ENCODE assay signal across 31 cellular contexts in genomic region chr3:177108648-177109047, GRCh38.
A peak's percentile ranks its signal among the peaks of the same experiment; 100 is the strongest.
DNase-seq lines count a peak whose midpoint lies in the region; ATAC-seq and TF ChIP-seq lines count a peak whose summit lies in the region.
"Had no signal": no experiment of that assay in that cellular context is flagged by ENCODE, and none has a peak within 500 bp of the region (broad histone marks: within the 10 kb centered on the region; RNA-seq: fewer than 3 reads in every experiment).

No MANE protein-coding gene starts in this region.

- H3K36me3 ChIP-seq in mammary epithelial cell (ENCODE audit: insufficient read depth, low read length) (peaks cover 1% of the 10 kb centered on the region), RWPE2 (ENCODE audit: low read depth) (peaks cover 4% of the 10 kb centered on the region; the same call in 1 of the 2 replicates), neutrophil (no peaks in the 10 kb centered on the region)
- H3K36me3 ChIP-seq: BE2C, suprapubic skin, upper lobe of right lung had no signal

- WGBS in mammary epithelial cell (ENCODE audit: low coverage, missing lambda C conversion rate) = 57% methylated on average over 2 of the region's 2 CpGs

- dilution Hi-C loops in mammary epithelial cell (cut with HindIII; ENCODE audit: low sequenced_read_pairs) = no loop called here

- peaks cover 45% of the 10 kb centered on the region for H3K4me1 Mint-ChIP-seq in MCF 10A (ENCODE audit: insufficient read depth, unreplicated experiment)

- peak; percentile 50; the same call in 1 of the 3 replicates for ATAC-seq in RWPE2 (ENCODE audit: low read depth)
- no peak for ATAC-seq in activated CD4-positive, CD25-positive, alpha-beta regulatory T cell treated with anti-CD3 and anti-CD28 coated beads, Interleukin-2, amount 50 U/mL, for 24 hours
- no peak for ATAC-seq in GM21717 (IDR thresholded peaks at IDR 0.05; ENCODE audit: unreplicated experiment)
- no peak for ATAC-seq in GM18861 (IDR thresholded peaks at IDR 0.05; ENCODE audit: unreplicated experiment)
- ATAC-seq: activated CD8-positive, alpha-beta T cell treated with anti-CD3 and anti-CD28 coated beads for 36 hours; upper lobe of right lung had no signal

- H3K9ac ChIP-seq in mammary epithelial cell (ENCODE audit: insufficient read depth, low read length) = peak overlapping the region; percentile 11
- H3K9ac ChIP-seq: GM23248 had no signal

- no TSS peak for BruUV-seq in mammary epithelial cell (replicated peaks; lab: Mats Ljungman, UMichigan)
- no TSS peak for BruUV-seq in MCF 10A (replicated peaks; lab: Mats Ljungman, UMichigan)

- peaks cover 6% of the 10 kb centered on the region for H3K36me3 Mint-ChIP-seq in MCF 10A (ENCODE audit: insufficient read depth, unreplicated experiment)

- H3K9me3 ChIP-seq in mammary epithelial cell (replicated peaks; ENCODE audit: insufficient read depth, low read length) (no peaks in the 10 kb centered on the region), RWPE2 (ENCODE audit: severe bottlenecking) (no peaks in the 10 kb centered on the region), neutrophil (no peaks in the 10 kb centered on the region)
- H3K9me3 ChIP-seq: BE2C, suprapubic skin, upper lobe of right lung had no signal

- no peak overlapping the region for H3K27ac ChIP-seq in mammary epithelial cell (ENCODE audit: insufficient read depth, low read depth, low read length)
- H3K27ac ChIP-seq in RWPE2 (ENCODE audit: poor library complexity, severe bottlenecking) = no peak overlapping the region
- peak overlapping the region; percentile 69 for H3K27ac ChIP-seq in neutrophil
- H3K27ac ChIP-seq: dorsolateral prefrontal cortex, GM23248, PC-9, suprapubic skin, upper lobe of right lung had no signal

- DNase-seq in mammary epithelial cell (no peak), MCF 10A (ENCODE audit: unreplicated experiment) (no peak), RWPE2 (ENCODE audit: low spot score) (no peak), epithelial cell of esophagus (ENCODE audit: low read depth) (peak; percentile 52)
- DNase-seq: ACHN; activated CD4-positive, CD25-positive, alpha-beta regulatory T cell treated with anti-CD3 and anti-CD28 coated beads, Interleukin-2, amount 50 U/mL, for 72 hours; activated CD8-positive, alpha-beta T cell treated with anti-CD3 and anti-CD28 coated beads for 36 hours; activated effector memory CD4-positive, alpha-beta T cell treated with Interleukin-2 at 50 U/mL for 16 hours; activated naive CD8-positive, alpha-beta T cell treated with anti-CD3 and anti-CD28 coated beads, Interleukin-2, amount 10 ng/mL, durations not matched to agents 7 days and 5 days; activated T-cell treated with anti-CD3 and anti-CD28 coated beads for 4 hours; BE2C; central memory CD4-positive, alpha-beta T cell; DMS79 treated with DMSO at 0.1 percent for 48 hours; dorsolateral prefrontal cortex; GM23248; HFFc6; MV-4-11; NCI-H2171; NCI-H524 treated with DMSO at 0.1 percent for 48 hours; NK-92 treated with Interleukin-12 subunit alpha and Interleukin-12 subunit beta, amount 100 ng/mL, for 24 hours; PC-9; SHP77 treated with DMSO at 0.1 percent for 48 hours; stimulated activated naive CD4-positive, alpha-beta T cell; SW 1271; upper lobe of right lung had no signal

- in situ Hi-C loops in mammary epithelial cell (cut with MboI; ENCODE audit: low sequenced_read_pairs in 2 of 2) = no loop called here

- CTCF ChIA-PET in mammary epithelial cell (lab: Charles Lee; ENCODE audit: low non-redundant PET) (no interaction called here), MCF 10A (lab: Yijun Ruan, JAX) (interaction anchor here (0.5 kb wide), 1 partner anchor 90 kb away, joined by 4 read pairs; no protein-coding TSS in a partner anchor)

- H3K79me2 ChIP-seq in mammary epithelial cell (ENCODE audit: insufficient read depth, low read length) = peaks cover 98% of the 10 kb centered on the region

- H3K4me2 ChIP-seq in mammary epithelial cell (ENCODE audit: insufficient read depth, low read depth, low read length) = peak overlapping the region; percentile 69
- H3K4me2 ChIP-seq: PC-9 had no signal

- intact Hi-C loops in mammary epithelial cell (cut with micrococcal nuclease) (no loop called here), MCF 10A (cut with micrococcal nuclease) (no loop called here)

- H3K27me3 ChIP-seq in mammary epithelial cell (ENCODE audit: insufficient read depth, low read length) (no peaks in the 10 kb centered on the region), RWPE2 (ENCODE audit: insufficient read depth, poor library complexity, severe bottlenecking) (no peaks in the 10 kb centered on the region), neutrophil (no peaks in the 10 kb centered on the region)
- H3K27me3 ChIP-seq: BE2C, dorsolateral prefrontal cortex, suprapubic skin, upper lobe of right lung had no signal

- TF ChIP-seq CTCF in mammary epithelial cell (conservative IDR thresholded peaks at IDR 0.05 in 1 of 2, IDR thresholded peaks at IDR 0.05 in 1 of 2; ENCODE audit: extremely low read depth in 1 of 2, insufficient read depth in 1 of 2, low read depth in 1 of 2, low read length in 2 of 2) (no peak), MCF 10A (IDR thresholded peaks at IDR 0.05; ENCODE audit: unreplicated experiment) (no peak), RWPE2 (IDR thresholded peaks at IDR 0.05; ENCODE audit: poor library complexity, severe bottlenecking) (no peak), epithelial cell of esophagus (IDR thresholded peaks at IDR 0.05; ENCODE audit: insufficient read depth, low read depth, low read length, missing control alignments) (no peak), neutrophil (IDR thresholded peaks at IDR 0.05) (no peak)

- H2AFZ ChIP-seq in mammary epithelial cell (ENCODE audit: low read depth, low read length) = no peak overlapping the region
- H2AFZ ChIP-seq: GM23248, PC-9 had no signal

- no peaks in the 10 kb centered on the region for H3K9me3 Mint-ChIP-seq in MCF 10A (ENCODE audit: unreplicated experiment)
- H3K9me3 Mint-ChIP-seq: activated CD8-positive, alpha-beta T cell treated with anti-CD3 and anti-CD28 coated beads for 36 hours; HFFc6 had no signal

- no peak overlapping the region for H3K4me3 Mint-ChIP-seq in MCF 10A (ENCODE audit: unreplicated experiment)
- H3K4me3 Mint-ChIP-seq: activated CD8-positive, alpha-beta T cell treated with anti-CD3 and anti-CD28 coated beads for 36 hours; HFFc6 had no signal

- peaks cover 2% of the 10 kb centered on the region for H4K20me1 ChIP-seq in mammary epithelial cell (ENCODE audit: insufficient read depth, low read length)

- H3K27me3 Mint-ChIP-seq in MCF 10A (ENCODE audit: insufficient read depth, unreplicated experiment) = no peaks in the 10 kb centered on the region
- H3K27me3 Mint-ChIP-seq: activated CD8-positive, alpha-beta T cell treated with anti-CD3 and anti-CD28 coated beads for 36 hours; activated naive CD8-positive, alpha-beta T cell treated with anti-CD3 and anti-CD28 coated beads, Interleukin-2, amount 10 ng/mL, durations not matched to agents 7 days and 5 days; progenitor cell of endocrine pancreas had no signal

- POLR2A ChIA-PET in MCF 10A (lab: Yijun Ruan, JAX) = interaction anchor here (0.8 to 2.1 kb wide), 8 partner anchors 9 to 69 kb away, joined by 3 to 7 read pairs (median 3); no protein-coding TSS in a partner anchor

- peaks cover 10% of the 10 kb centered on the region for H3K4me1 ChIP-seq in mammary epithelial cell (ENCODE audit: insufficient read depth, low read length)
- peaks cover 32% of the 10 kb centered on the region for H3K4me1 ChIP-seq in RWPE2 (ENCODE audit: insufficient read depth, poor library complexity, severe bottlenecking)
- peaks cover 22 to 31% of the 10 kb centered on the region in 2 experiments for H3K4me1 ChIP-seq in neutrophil (ENCODE audit: control insufficient read depth in 1 of 2, insufficient read depth in 1 of 2, low read depth in 1 of 2, low read length in 1 of 2)

- no peak overlapping the region for H3K27ac Mint-ChIP-seq in MCF 10A (ENCODE audit: low read depth, unreplicated experiment)
- H3K27ac Mint-ChIP-seq: HFFc6, progenitor cell of endocrine pancreas had no signal

- peak overlapping the region in 1 of 3 experiments; percentile 20 for H3K4me3 ChIP-seq in mammary epithelial cell (replicated peaks in 1 of 3; ENCODE audit: insufficient read depth in 1 of 3, low read depth in 2 of 3, low read length in 3 of 3)
- H3K4me3 ChIP-seq in RWPE2 (ENCODE audit: severe bottlenecking) = no peak overlapping the region
- H3K4me3 ChIP-seq in epithelial cell of esophagus (ENCODE audit: low read length) = no peak overlapping the region
- no peak overlapping the region for H3K4me3 ChIP-seq in neutrophil (ENCODE audit: low read depth in 1 of 2, low read length in 1 of 2)
- H3K4me3 ChIP-seq: dorsolateral prefrontal cortex, GM23248, PC-9, suprapubic skin, upper lobe of right lung had no signal
